In genomic region chr4:1227817-1228216, GRCh38 we compare ENCODE assay signal across 22 cellular contexts.
"Had no signal": no experiment of that assay in that cellular context is flagged by ENCODE, and none has a peak within 500 bp of the region (broad histone marks: within the 10 kb centered on the region; RNA-seq: fewer than 3 reads in every experiment).

No MANE protein-coding gene starts in this region.

- H3K4me1 ChIP-seq: colonic mucosa, foreskin keratinocyte, neural progenitor cell had no signal

- H3K27me3 Mint-ChIP-seq: activated B cell treated with CpG ODN at 0.5 μM for 24 hours; activated CD8-positive, alpha-beta T cell treated with anti-CD3 and anti-CD28 coated beads for 36 hours; stimulated activated naive CD8-positive, alpha-beta T cell treated with anti-CD3 and anti-CD28 coated beads, Interleukin-15, Interleukin-2, amounts not matched to agents 100 ng/mL and 50 ng/mL, for 24 hours had no signal

- H3K27ac Mint-ChIP-seq: activated B cell treated with CpG ODN at 0.5 μM for 24 hours; activated CD8-positive, alpha-beta T cell treated with anti-CD3 and anti-CD28 coated beads for 36 hours; activated T-cell treated with anti-CD3 and anti-CD28 coated beads, Interleukin-2, amount 50 U/mL, for 72 hours; endodermal cell; mesothelial cell of epicardium; stimulated activated naive CD8-positive, alpha-beta T cell treated with anti-CD3 and anti-CD28 coated beads, Interleukin-15, Interleukin-2, amounts not matched to agents 100 ng/mL and 50 ng/mL, for 24 hours; T-helper 2 cell treated with Interferon-gamma antibody and Interleukin-4, amounts not matched to agents 5 μg/mL and 100 μg/mL, for 36 hours had no signal

- H3K4me1 Mint-ChIP-seq: endodermal cell had no signal

- ATAC-seq: activated CD8-positive, alpha-beta T cell treated with anti-CD3 and anti-CD28 coated beads for 36 hours; activated T-cell treated with anti-CD3 and anti-CD28 coated beads, Interleukin-2, amount 50 U/mL, for 72 hours; foreskin keratinocyte; lower lobe of right lung; psoas muscle; right cardiac atrium had no signal

- H3K4me3 ChIP-seq: colonic mucosa, hepatocyte, lower lobe of right lung, neural progenitor cell, psoas muscle, skin epidermis, tibial nerve had no signal

- H3K27ac ChIP-seq: brain microvascular endothelial cell, colonic mucosa, foreskin keratinocyte, hepatocyte, lower lobe of right lung, neural progenitor cell, psoas muscle, skin epidermis, tibial nerve had no signal

- DNase-seq: activated B cell treated with CpG ODN at 0.5 μM for 24 hours; activated CD4-positive, alpha-beta T cell treated with anti-CD3 and anti-CD28 coated beads for 4 hours; activated CD8-positive, alpha-beta T cell treated with anti-CD3 and anti-CD28 coated beads for 36 hours; activated gamma-delta T cell; activated T-cell treated with anti-CD3 and anti-CD28 coated beads, Interleukin-2, amount 50 U/mL, for 72 hours; aorta; brain microvascular endothelial cell; central memory CD4-positive, alpha-beta T cell; colonic mucosa; endodermal cell; foreskin keratinocyte; islet precursor cell; lower lobe of right lung; psoas muscle had no signal

- H3K9me3 Mint-ChIP-seq: activated B cell treated with CpG ODN at 0.5 μM for 24 hours; activated CD8-positive, alpha-beta T cell treated with anti-CD3 and anti-CD28 coated beads for 36 hours; activated T-cell treated with anti-CD3 and anti-CD28 coated beads, Interleukin-2, amount 50 U/mL, for 72 hours; endodermal cell; mesothelial cell of epicardium; neural progenitor cell; stimulated activated naive CD8-positive, alpha-beta T cell treated with anti-CD3 and anti-CD28 coated beads, Interleukin-15, Interleukin-2, amounts not matched to agents 100 ng/mL and 50 ng/mL, for 24 hours; T-helper 2 cell treated with Interferon-gamma antibody and Interleukin-4, amounts not matched to agents 5 μg/mL and 100 μg/mL, for 36 hours had no signal

- H3K36me3 ChIP-seq: neural progenitor cell had no signal

- H3K9me3 ChIP-seq: colonic mucosa, lower lobe of right lung, psoas muscle, tibial nerve had no signal

- H3K4me3 Mint-ChIP-seq: activated B cell treated with CpG ODN at 0.5 μM for 24 hours; activated CD8-positive, alpha-beta T cell treated with anti-CD3 and anti-CD28 coated beads for 36 hours; activated T-cell treated with anti-CD3 and anti-CD28 coated beads, Interleukin-2, amount 50 U/mL, for 72 hours; endodermal cell; mesothelial cell of epicardium; neural progenitor cell; stimulated activated naive CD8-positive, alpha-beta T cell treated with anti-CD3 and anti-CD28 coated beads, Interleukin-15, Interleukin-2, amounts not matched to agents 100 ng/mL and 50 ng/mL, for 24 hours; T-helper 2 cell treated with Interferon-gamma antibody and Interleukin-4, amounts not matched to agents 5 μg/mL and 100 μg/mL, for 36 hours had no signal

- H3K27me3 ChIP-seq: brain microvascular endothelial cell, colonic mucosa, foreskin keratinocyte, hepatocyte, neural progenitor cell, tibial nerve had no signal
